In the genomic region with DNA sequence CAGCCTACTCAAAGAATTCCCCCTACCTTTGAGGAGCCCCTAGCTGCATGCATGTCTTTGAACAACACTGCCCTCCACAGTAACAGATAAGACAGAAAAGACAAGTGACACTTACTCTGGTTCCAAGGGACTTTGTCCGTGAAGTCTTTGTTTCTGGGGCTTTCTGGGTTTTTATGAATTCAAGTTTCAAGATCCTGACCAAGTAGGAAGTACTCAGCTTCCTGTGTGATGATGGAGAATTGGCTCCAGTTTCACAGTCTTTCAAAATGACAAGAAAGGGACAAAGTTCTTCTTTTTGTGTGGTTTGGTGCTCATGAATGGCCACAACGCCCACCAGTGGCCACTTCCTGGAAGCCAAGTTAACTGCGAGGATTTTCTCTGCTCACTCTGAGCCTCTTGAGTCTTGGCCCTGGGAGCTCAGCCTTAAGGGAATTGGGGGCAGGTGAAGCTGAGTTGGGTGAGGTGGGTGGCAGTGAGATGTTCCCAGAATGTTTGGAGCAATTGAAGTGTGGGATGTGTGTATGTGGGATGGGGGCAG, we compare ENCODE assay signal across 8 cellular contexts. TPM values are rescaled to one million over a fixed set of nuclear protein-coding genes. Genes with fewer than 3 reads are reported as not detected.
DNase-seq lines count a peak whose midpoint lies in the region; ATAC-seq and TF ChIP-seq lines count a peak whose summit lies in the region.

Gene CCR1 (minus strand): TSS at position 147 of the 538 bp plus-strand sequence. CDS start 4,000 bp downstream, outside the sequence.

- 33 to 43% methylated on average over 3 of the region's 3 CpGs for WGBS in esophagus squamous epithelium, 2 donors

- no peak for TF ChIP-seq POLR2A in esophagus squamous epithelium (IDR thresholded peaks at IDR 0.05)

- BruUV-seq in A673 (replicated peaks; lab: Mats Ljungman, UMichigan), result no TSS peak

- no peaks in the 10 kb centered on the region for H3K36me3 Mint-ChIP-seq in nephron (ENCODE audit: low read depth)

- H3K4me3 ChIP-seq in A673 (ENCODE audit: low read depth, low read length, poor library complexity, severe bottlenecking) (no peak within 1 kb of the TSS), WI38 (ENCODE audit: low read depth, low read length) (no peak within 1 kb of the TSS), esophagus squamous epithelium (peak within 1 kb of the TSS in 3 of 4 donors; percentile 16 to 51 (median 28))

- H3K36me3 ChIP-seq in A673 (ENCODE audit: insufficient read depth, low read length, poor library complexity, severe bottlenecking), result no peaks in the 10 kb centered on the region
- no peaks in the 10 kb centered on the region for H3K36me3 ChIP-seq in esophagus squamous epithelium

- H3K27me3 ChIP-seq in A673 (replicated peaks; ENCODE audit: insufficient read depth, low read depth, low read length, poor library complexity), result no peaks in the 10 kb centered on the region
- no peaks in the 10 kb centered on the region for H3K27me3 ChIP-seq in esophagus squamous epithelium

- in situ Hi-C loops in GM13977 (cut with MboI; ENCODE audit: low pct_unique_long_range_greater_than_20kb, low sequenced_read_pairs, unreplicated experiment), result loop anchor here (10.0 kb wide), 1 partner anchor 123 kb away; no protein-coding TSS in a partner anchor

- no peak within 1 kb of the TSS for H3K27ac Mint-ChIP-seq in nephron

- peak; percentile 57 for TF ChIP-seq CTCF in A673 (conservative IDR thresholded peaks at IDR 0.05; ENCODE audit: low read depth, low read length)
- peak; percentile 68 for TF ChIP-seq CTCF in GM13977 (IDR thresholded peaks at IDR 0.05; ENCODE audit: extremely low read depth, insufficient read depth, missing control alignments)
- TF ChIP-seq CTCF in WI38 (IDR thresholded peaks at IDR 0.05; ENCODE audit: low read depth, low read length), result peak; percentile 67
- TF ChIP-seq CTCF in esophagus squamous epithelium (IDR thresholded peaks at IDR 0.05), result peak in 3 of 6 experiments; percentile 28 to 56 (median 45)
- TF ChIP-seq CTCF in nephron (IDR thresholded peaks at IDR 0.05; ENCODE audit: unreplicated experiment in 3 of 3), result peak in 2 of 3 experiments; percentile 18 to 45

- POLR2A ChIA-PET in A673 (lab: Charles Lee; ENCODE audit: low non-redundant PET), result no interaction called here

- no peaks in the 10 kb centered on the region for H3K4me1 ChIP-seq in A673 (ENCODE audit: insufficient read depth, low read length, poor library complexity, severe bottlenecking)
- no peaks in the 10 kb centered on the region for H3K4me1 ChIP-seq in esophagus squamous epithelium

- H3K9me3 Mint-ChIP-seq in nephron, result no peaks in the 10 kb centered on the region

- DNase-seq in A673 (ENCODE audit: low spot score) (peak; percentile 27), GM13977 (ENCODE audit: low spot score) (peak; percentile 45), esophagus squamous epithelium (lab: John Stamatoyannopoulos, UW) (no peak), GM19240 (ENCODE audit: insufficient read length, low spot score) (no peak), NCI-H1436 treated with DMSO at 0.1 percent for 48 hours (lab: John Stamatoyannopoulos, UW) (no peak)

- no peaks in the 10 kb centered on the region for H3K9me3 ChIP-seq in A673 (ENCODE audit: low read depth, low read length, poor library complexity, severe bottlenecking)
- H3K9me3 ChIP-seq in esophagus squamous epithelium, result no peaks in the 10 kb centered on the region

- CTCF ChIA-PET in A673 (lab: Charles Lee), result interaction anchor here (0.7 kb wide), 1 partner anchor 164 kb away, joined by 3 read pairs; no protein-coding TSS in a partner anchor

- no peak within 1 kb of the TSS for H3K4me3 Mint-ChIP-seq in nephron

- H3K4me1 Mint-ChIP-seq in nephron, result no peaks in the 10 kb centered on the region

- H3K27me3 Mint-ChIP-seq in nephron (ENCODE audit: low read depth), result peaks cover 7% of the 10 kb centered on the region

- peak; percentile 40 for ATAC-seq in HG03469 (IDR thresholded peaks at IDR 0.05; ENCODE audit: unreplicated experiment)

- intact Hi-C loops in A673 (cut with micrococcal nuclease; ENCODE audit: unreplicated experiment), result loop anchor here (10.0 kb wide), 1 partner anchor 1173 kb away; no protein-coding TSS in a partner anchor
- intact Hi-C loops in esophagus squamous epithelium (cut with DNase I), result no loop called here

- no peak within 1 kb of the TSS for H3K27ac ChIP-seq in A673 (ENCODE audit: low read depth, low read length, poor library complexity, severe bottlenecking)
- peak within 1 kb of the TSS in 2 of 4 donors; percentile 52 to 57 for H3K27ac ChIP-seq in esophagus squamous epithelium

RNA-seq across cellular contexts. Expression of gene CCR1, which starts in this region (rescaled TPM):
- total RNA-seq in A673 (2021), result not detected in 2 replicates
- 1 to 10 TPM in 3 of 4 donors, under 1 TPM in 1; 0.45 to 8.6 (median 2.8) TPM for total RNA-seq in esophagus squamous epithelium

Comparison
In these comparisons a context has a peak if more than half of its experiments do, and no peak if none do; other contexts are left out.
1. Peak in DNase-seq in A673; RNA of the gene not detected or under 1 TPM.
2. H3K4me3 ChIP-seq: peak in esophagus squamous epithelium (3 of 4); none in A673 (single experiment) and WI38 (single experiment).